21 cellular contexts compared by ENCODE assay signal in the genomic region with DNA sequence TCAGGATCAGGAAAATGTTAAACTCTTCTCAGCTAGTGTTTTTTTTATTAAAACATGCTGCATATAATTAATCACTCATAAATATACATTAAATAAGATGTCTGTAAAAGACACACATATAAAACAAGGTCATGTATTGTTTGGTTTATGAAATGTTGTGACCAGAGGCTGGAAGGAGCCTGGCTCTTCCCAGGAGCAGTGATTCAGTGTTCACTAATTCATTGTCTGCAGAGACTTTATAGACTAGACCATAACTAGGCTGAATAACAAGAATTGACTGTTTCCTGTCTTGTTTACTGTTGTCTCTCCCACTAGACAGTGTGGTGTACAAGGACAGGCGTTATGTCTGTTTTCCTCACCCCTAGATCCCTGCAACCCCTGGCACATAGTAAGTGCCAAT. TPM values are rescaled to one million over a fixed set of nuclear protein-coding genes. Genes with fewer than 3 reads are reported as not detected.
"Had no signal": no experiment of that assay in that cellular context is flagged by ENCODE, and none has a peak within 500 bp of the region (broad histone marks: within the 10 kb centered on the region; RNA-seq: fewer than 3 reads in every experiment).

No MANE protein-coding gene starts in this region.

- H3K9me3 ChIP-seq: adrenal gland, colonic mucosa, neutrophil, tibial nerve, vagina had no signal

- H3K4me3 ChIP-seq: adrenal gland, colonic mucosa, left ventricle myocardium inferior, tibial nerve, vagina had no signal

- H3K36me3 ChIP-seq: adrenal gland, colonic mucosa, left ventricle myocardium inferior, neutrophil, tibial nerve, vagina had no signal

- FAIRE-seq: kidney had no signal

- H3K4me1 ChIP-seq: colonic mucosa, vagina had no signal

- ATAC-seq: activated CD8-positive, alpha-beta T cell treated with anti-CD3 and anti-CD28 coated beads for 36 hours; natural killer cell; WTC11 had no signal

- H3K27me3 ChIP-seq: adrenal gland, colonic mucosa, neutrophil, tibial nerve, vagina had no signal

- DNase-seq: activated CD4-positive, alpha-beta T cell treated with anti-CD3 and anti-CD28 coated beads for 48 hours; activated CD8-positive, alpha-beta memory T cell treated with anti-CD3 and anti-CD28 coated beads, Interleukin-2, amount 50 U/mL, for 4 hours; activated CD8-positive, alpha-beta T cell treated with anti-CD3 and anti-CD28 coated beads for 36 hours; activated effector memory CD4-positive, alpha-beta T cell treated with anti-CD3 and anti-CD28 coated beads, Interleukin-2, amount 50 U/mL, for 16 hours; activated T-cell treated with anti-CD3 and anti-CD28 coated beads, Interleukin-2, amount 50 U/mL, for 48 hours; adrenal gland; central memory CD4-positive, alpha-beta T cell; colonic mucosa; kidney; left ventricle myocardium inferior; natural killer cell; stimulated activated CD4-positive, alpha-beta T cell treated with anti-CD3 and anti-CD28 coated beads, Interleukin-4, amount 100 ng/mL, for 4 hours; stimulated activated CD8-positive, alpha-beta memory T cell treated with anti-CD3 and anti-CD28 coated beads, Interleukin-4, amount 100 ng/mL, for 48 hours; stimulated activated naive CD4-positive, alpha-beta T cell treated with Interleukin-2 at 50 U/mL for 16 hours; substantia nigra; T-helper 2 cell had no signal

- H3K27ac ChIP-seq: adrenal gland, colonic mucosa, left ventricle myocardium inferior, neutrophil, tibial nerve, vagina had no signal

RNA-seq across cellular contexts. Expression of gene ANKRD55, which starts 49.1 kb away (rescaled TPM):
- total RNA-seq: activated CD8-positive, alpha-beta T cell treated with anti-CD3 and anti-CD28 coated beads for 36 hours; colonic mucosa; skeletal muscle tissue; tibial nerve; WTC11 had no signal
